In genomic region chr6:46490425-46491200, GRCh38 we compare ENCODE assay signal across 8 cellular contexts. TPM values are rescaled to one million over a fixed set of nuclear protein-coding genes. Genes with fewer than 3 reads are reported as not detected.
DNase-seq lines count a peak whose midpoint lies in the region; ATAC-seq, FAIRE-seq and TF ChIP-seq lines count a peak whose summit lies in the region.

No MANE protein-coding gene starts in this region.

- SMC1A ChIA-PET in GM12878 (lab: Charles Lee; ENCODE audit: uncharacterized antibody, unreplicated experiment) = no interaction called here

- H3K79me2 ChIP-seq in GM12878 (ENCODE audit: control insufficient read depth, insufficient read depth, low read length) = no peaks in the 10 kb centered on the region

- peaks cover 20% of the 10 kb centered on the region for H3K36me3 Mint-ChIP-seq in Calu3 (ENCODE audit: insufficient read depth, unreplicated experiment)

- FAIRE-seq in GM12878 (lab: Jason Lieb, UNC) = no peak

- TF ChIP-seq EP300 in GM12878 (IDR thresholded peaks at IDR 0.05; ENCODE audit: borderline replicate concordance in 1 of 2, control insufficient read depth in 1 of 2, low read depth in 2 of 2, low read length in 2 of 2) = no peak

- H3K27ac Mint-ChIP-seq in Calu3 (ENCODE audit: unreplicated experiment) = no peak overlapping the region

- DNase-seq in Calu3 (peak; percentile 33), HuH-7.5 (ENCODE audit: low spot score) (peak; percentile 21), GM12878 (ENCODE audit: low read depth, low spot score) (no peak), iPS-NIHi7 (ENCODE audit: extremely low spot score) (peak; percentile 74), NOMO-1 treated with dmso at 0.1 percent for 144 hours (lab: John Stamatoyannopoulos, UW; ENCODE audit: unreplicated experiment) (no peak)
- no peak for DNase-seq in activated CD8-positive, alpha-beta memory T cell treated with anti-CD3 and anti-CD28 coated beads, Interleukin-2, amount 50 U/mL, for 48 hours

- TF ChIP-seq CTCF in Calu3 (IDR thresholded peaks at IDR 0.05; ENCODE audit: unreplicated experiment) (peak; percentile 51), GM12878 (IDR thresholded peaks at IDR 0.05 in 2 of 3, conservative IDR thresholded peaks at IDR 0.05 in 1 of 3; ENCODE audit: control insufficient read depth in 2 of 3, extremely low read depth in 1 of 3, insufficient read depth in 1 of 3, low read depth in 3 of 3, low read length in 3 of 3) (peak in 1 of 3 experiments; percentile 21; a peak in 1 of 6 replicates)

- CTCF ChIA-PET in Calu3 (lab: Charles Lee) (interaction anchor here (0.8 to 1.2 kb wide), 4 partner anchors 11 to 74 kb away, joined by 3 to 4 read pairs (median 4); no protein-coding TSS in a partner anchor), GM12878 (lab: Yijun Ruan, JAX) (no interaction called here)

- BruUV-seq in Calu3 (replicated peaks; lab: Mats Ljungman, UMichigan) (no TSS peak), GM12878 (replicated peaks; lab: Mats Ljungman, UMichigan) (no TSS peak)

- intact Hi-C loops in Calu3 (cut with micrococcal nuclease; ENCODE audit: unreplicated experiment) (loop anchor here (5.0 kb wide), 1 partner anchor 137 kb away; no protein-coding TSS in a partner anchor), GM12878 (cut with micrococcal nuclease; ENCODE audit: unreplicated experiment) (loop anchor here (10.0 kb wide), 1 partner anchor 266 kb away; no protein-coding TSS in a partner anchor)

- POLR2A ChIA-PET in GM12878 (lab: Charles Lee) = no interaction called here

- no peaks in the 10 kb centered on the region for H3K9me3 Mint-ChIP-seq in Calu3 (ENCODE audit: low read depth, unreplicated experiment)

- H3K27me3 Mint-ChIP-seq in Calu3 (ENCODE audit: unreplicated experiment) = peaks cover 33% of the 10 kb centered on the region

- no peaks in the 10 kb centered on the region for H3K4me1 ChIP-seq in GM12878 (ENCODE audit: control insufficient read depth, insufficient read depth, low read length)

- in situ Hi-C loops in GM12878 (cut with MboI) = no loop called here

- 12% methylated on average over 40 of the region's 56 CpGs for WGBS in GM12878 (ENCODE audit: insufficient coverage, insufficient replicate concordance, low lambda C conversion rate, missing lambda C conversion rate)

- no peaks in the 10 kb centered on the region for H3K36me3 ChIP-seq in GM12878 (ENCODE audit: control insufficient read depth in 2 of 2, insufficient read depth in 2 of 2, low read length in 1 of 2)

- H3K4me1 Mint-ChIP-seq in Calu3 (ENCODE audit: low read depth, unreplicated experiment) = peaks cover 23% of the 10 kb centered on the region

- RAD21 ChIA-PET in GM12878 (lab: Charles Lee; ENCODE audit: unreplicated experiment) = no interaction called here

- H3K27me3 ChIP-seq in GM12878 (replicated peaks in 1 of 2; ENCODE audit: control insufficient read depth in 2 of 2, insufficient read depth in 2 of 2, low read length in 1 of 2) = peaks cover 3 to 9% of the 10 kb centered on the region in 2 experiments; a peak in 3 of 4 replicates

- TF ChIP-seq RAD21 in GM12878 (IDR thresholded peaks at IDR 0.05; ENCODE audit: insufficient read depth, low read depth, low read length) = no peak

- H3K27ac ChIP-seq in GM12878 (ENCODE audit: control insufficient read depth, insufficient read depth) (no peak overlapping the region), skin epidermis (peak overlapping the region in 7 of 21 experiments; percentile 19 to 78 (median 47))

- no peak for TF ChIP-seq POLR2A in GM12878 (IDR thresholded peaks at IDR 0.05; ENCODE audit: low read depth, low read length)

- H4K20me1 ChIP-seq in GM12878 (ENCODE audit: control insufficient read depth, insufficient read depth) = no peaks in the 10 kb centered on the region

- H3K9me3 ChIP-seq in GM12878 (replicated peaks; ENCODE audit: control insufficient read depth, insufficient read depth, low read length) = no peaks in the 10 kb centered on the region

- ATAC-seq in GM12878 = no peak
- ATAC-seq in GM21515 (IDR thresholded peaks at IDR 0.05; ENCODE audit: unreplicated experiment) = no peak

- H3K4me2 ChIP-seq in GM12878 (ENCODE audit: control insufficient read depth, insufficient read depth) = peak overlapping the region; percentile 69; the same call in 1 of the 2 replicates

- H3K4me3 ChIP-seq in GM12878 (no peak overlapping the region), skin epidermis (peak overlapping the region; percentile 42 to 67 (median 53))

- H3K9ac ChIP-seq in GM12878 (ENCODE audit: control insufficient read depth, insufficient read depth, low read length) = no peak overlapping the region

- no peak overlapping the region for H2AFZ ChIP-seq in GM12878 (ENCODE audit: control insufficient read depth, low read depth, low read length)

- peak overlapping the region; percentile 73 for H3K4me3 Mint-ChIP-seq in Calu3 (ENCODE audit: low read depth, unreplicated experiment)

TF ChIP-seq in GM12878, 131 proteins besides CTCF, POLR2A, EP300 and RAD21:
- TF ChIP-seq ZNF217 (IDR thresholded peaks at IDR 0.05) = no peak
- peak; percentile 52 for TF ChIP-seq SUZ12 (IDR thresholded peaks at IDR 0.05; ENCODE audit: unreplicated experiment)
- no peak for TF ChIP-seq ZBTB11 (CRISPR knock-in tag; IDR thresholded peaks at IDR 0.05)
- no peak for TF ChIP-seq STAT1 (conservative IDR thresholded peaks at IDR 0.05)
- TF ChIP-seq SIN3A (IDR thresholded peaks at IDR 0.05; ENCODE audit: low read depth, low read length) = no peak
- no peak for TF ChIP-seq MEF2B (IDR thresholded peaks at IDR 0.05; ENCODE audit: partially characterized antibody, poor library complexity, severe bottlenecking)

RNA-seq across cellular contexts. Expression of gene RCAN2, which starts 0.6 kb away (rescaled TPM):
- total RNA-seq in Calu3 (2022) (2.2 and 3.7 TPM in 2 replicates), GM12878 (2014; rRNA removed) (not detected in 2 replicates), GM12878 (2014; rRNA removed; fragmentation: Illumina TruSeq; extraction: Trizol) (not detected in 2 replicates), GM12878 (2021) (not detected in 2 replicates)
- total RNA-seq in GM12878 (2013; cell fraction: nucleolus; rRNA removed) = not detected in 2 replicates
- not detected for polyA plus RNA-seq in GM12878 (2011; ENCODE audit: low read depth)
- polyA plus RNA-seq in GM12878 (2011; rRNA removed) (not detected in 2 replicates), GM12878 (2014; fragmentation: Illumina TruSeq; extraction: Trizol) (not detected in 2 replicates), GM12878 (2014; fragmentation: Nextera tagmentation; extraction: Ambion mirVana) (not detected), GM12878 (2014; rRNA removed) (not detected in 2 replicates), GM12878 (2016; fragmentation: Nextera tagmentation; extraction: Ambion mirVana) (under 1 TPM in 1 of 2 experiments, not detected in 1; 0.06 TPM)
- not detected in 2 replicates for polyA plus RNA-seq in GM12878 (2011; cell fraction: cytosol; rRNA removed)
- polyA plus RNA-seq in GM12878 (2011; cell fraction: nucleus; rRNA removed) = not detected in 2 replicates
- polyA plus RNA-seq in GM12878 (2012) = not detected in 2 replicates
- polyA minus RNA-seq in GM12878 (2011; rRNA and poly(A)+ RNA removed) = not detected in 2 replicates
- polyA minus RNA-seq in GM12878 (2011; cell fraction: cytosol; rRNA and poly(A)+ RNA removed) = not detected in 2 replicates
- not detected in 2 replicates for polyA minus RNA-seq in GM12878 (2011; cell fraction: nucleus; rRNA and poly(A)+ RNA removed)

Comparison
In these comparisons a context has a peak if more than half of its experiments do, and no peak if none do; other contexts are left out.
1. DNase-seq: peak in Calu3 (single experiment), HuH-7.5 (single experiment) and iPS-NIHi7 (single experiment); none in GM12878 (single experiment), NOMO-1 treated with dmso at 0.1 percent for 144 hours (single experiment) and activated CD8-positive, alpha-beta memory T cell treated with anti-CD3 and anti-CD28 coated beads, Interleukin-2, amount 50 U/mL, for 48 hours (single experiment).